7 cellular contexts compared by ENCODE assay signal in genomic region chr4:139084425-139085093, GRCh38.
A peak's percentile ranks its signal among the peaks of the same experiment; 100 is the strongest.
DNase-seq lines count a peak whose midpoint lies in the region; ATAC-seq and TF ChIP-seq lines count a peak whose summit lies in the region.

No MANE protein-coding gene starts in this region.

- H3K9me2 ChIP-seq in MM.1S (replicated peaks; ENCODE audit: insufficient read depth, low read length) = no peaks in the 10 kb centered on the region

- H3K4me3 ChIP-seq in MM.1S (ENCODE audit: low read length) = peak overlapping the region; percentile 97

- H2AFZ ChIP-seq in MM.1S (ENCODE audit: low read length) = peak overlapping the region; percentile 82

- in situ Hi-C loops in GM13977 (cut with MboI; ENCODE audit: low pct_unique_long_range_greater_than_20kb, low sequenced_read_pairs, unreplicated experiment) = no loop called here

- peaks cover 43% of the 10 kb centered on the region for H3K79me2 ChIP-seq in MM.1S (ENCODE audit: low read length)

- H3K27ac ChIP-seq in MM.1S (ENCODE audit: low read length) = peak overlapping the region; percentile 90
- peak overlapping the region; percentile 93 for H3K27ac ChIP-seq in caudate nucleus (ENCODE audit: low read depth, low read length)

- no peaks in the 10 kb centered on the region for H3K27me3 ChIP-seq in MM.1S (replicated peaks; ENCODE audit: insufficient read depth, low read length)

- TF ChIP-seq CTCF in GM13977 (IDR thresholded peaks at IDR 0.05; ENCODE audit: extremely low read depth, insufficient read depth, missing control alignments) (no peak), MM.1S (IDR thresholded peaks at IDR 0.05; ENCODE audit: low read length) (no peak; the same call in 1 of the 2 replicates)

- H3K9me3 ChIP-seq in MM.1S (replicated peaks; ENCODE audit: insufficient read depth, low read length) = no peaks in the 10 kb centered on the region

- peaks cover 33% of the 10 kb centered on the region for H3F3A ChIP-seq in MM.1S (ENCODE audit: insufficient read depth, low read length)

- H3K4me2 ChIP-seq in MM.1S (ENCODE audit: low read depth, low read length) = peak overlapping the region; percentile 87

- H3K9ac ChIP-seq in MM.1S (ENCODE audit: low read length) = peak overlapping the region; percentile 85

- no peaks in the 10 kb centered on the region for H3K36me3 ChIP-seq in MM.1S (replicated peaks; ENCODE audit: insufficient read depth, low read length)

- H3K4me1 ChIP-seq in MM.1S (ENCODE audit: low read length) = peaks cover 13% of the 10 kb centered on the region; the same call in 1 of the 2 replicates

- H4K20me1 ChIP-seq in MM.1S (ENCODE audit: insufficient read depth, low read length) = peaks cover 11% of the 10 kb centered on the region; the same call in 1 of the 2 replicates

- no peak for ATAC-seq in HG02981 (IDR thresholded peaks at IDR 0.05; ENCODE audit: unreplicated experiment)
- ATAC-seq in activated CD4-positive, CD25-positive, alpha-beta regulatory T cell treated with anti-CD3 and anti-CD28 coated beads, Interleukin-2, amount 50 U/mL, for 24 hours = no peak

- peak; percentile 17 for DNase-seq in GM13977 (ENCODE audit: low spot score)
- DNase-seq in MM.1S = no peak
- peak in 1 of 61 donors; percentile 46 for DNase-seq in caudate nucleus (lab: John Stamatoyannopoulos, UW)
- peak; percentile 37 for DNase-seq in midbrain (lab: John Stamatoyannopoulos, UW)
- DNase-seq in cortex of kidney (lab: John Stamatoyannopoulos, UW) = no peak

Comparison
In these comparisons a context has a peak if more than half of its experiments do, and no peak if none do; other contexts are left out.
1. DNase-seq: peak in GM13977 (single experiment) and midbrain (single experiment); none in MM.1S (single experiment) and cortex of kidney (single experiment).